In the genomic region with DNA sequence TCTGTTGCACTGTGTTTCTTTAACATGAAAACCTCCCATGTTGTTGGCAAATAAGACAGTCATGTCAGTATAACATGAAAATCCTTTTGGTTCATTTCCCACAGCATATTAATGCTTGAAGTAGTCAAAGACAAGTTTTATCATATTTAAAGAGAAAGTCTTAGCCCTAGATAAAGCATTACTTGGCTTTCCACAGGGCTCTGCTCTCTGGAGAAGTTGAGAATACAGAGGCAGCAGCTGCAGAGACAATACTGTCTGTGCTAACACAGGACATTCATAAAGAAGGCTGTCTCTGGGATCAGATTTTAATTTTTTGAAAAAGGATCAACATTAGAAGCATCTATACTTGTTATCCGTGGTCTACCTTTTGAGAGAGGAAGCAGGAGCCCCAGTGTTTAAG, we compare ENCODE assay signal across 3 cellular contexts.
"Had no signal": no experiment of that assay in that cellular context is flagged by ENCODE, and none has a peak within 500 bp of the region (broad histone marks: within the 10 kb centered on the region; RNA-seq: fewer than 3 reads in every experiment).

No MANE protein-coding gene starts in this region.

- DNase-seq: H9, HCEC 1CT, IMR-90 had no signal
